In the genomic region with DNA sequence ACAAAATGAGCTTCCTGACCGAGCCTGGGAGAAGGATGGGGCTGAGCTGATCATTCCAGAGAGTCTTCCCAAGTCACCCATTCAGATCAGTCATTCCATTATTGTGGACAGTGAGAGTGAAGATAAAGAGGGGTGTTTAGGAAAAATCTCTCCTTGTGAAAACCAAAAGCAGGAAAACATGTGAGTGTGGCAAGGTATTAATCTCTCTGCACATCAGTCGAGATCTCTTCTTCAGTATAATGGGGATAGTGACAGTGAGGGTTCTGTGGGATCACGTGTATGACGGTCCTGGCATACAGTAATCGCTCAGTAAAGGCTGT, we compare ENCODE assay signal across 9 cellular contexts. TPM values are rescaled to one million over a fixed set of nuclear protein-coding genes. Genes with fewer than 3 reads are reported as not detected.
DNase-seq lines count a peak whose midpoint lies in the region; ATAC-seq and TF ChIP-seq lines count a peak whose summit lies in the region.
"Had no signal": no experiment of that assay in that cellular context is flagged by ENCODE, and none has a peak within 500 bp of the region (broad histone marks: within the 10 kb centered on the region; RNA-seq: fewer than 3 reads in every experiment).

No MANE protein-coding gene starts in this region.

- CTCF ChIA-PET in RWPE1 (lab: Yijun Ruan, JAX): no interaction called here

- 1 to 9% (median 4%) methylated on average over 5 of the region's 5 CpGs for WGBS in psoas muscle, 3 donors

- H3K9ac ChIP-seq in BLaER1 treated with 17β-estradiol and CSF1 and Interleukin-3, amounts not matched to agents 10 nM and 100 nM: peak overlapping the region in 10 of 11 experiments; percentile 73 to 87 (median 83); a peak in 19 of 22 replicates

- DNase-seq in RWPE1 (ENCODE audit: low spot score): no peak
- DNase-seq in fibroblast of pulmonary artery (ENCODE audit: low read depth): no peak
- no peak for DNase-seq in psoas muscle
- no peak for DNase-seq in AML-193 (lab: John Stamatoyannopoulos, UW)
- no peak for DNase-seq in NCI-H2171 (lab: John Stamatoyannopoulos, UW)
- DNase-seq in cerebellum (ENCODE audit: low spot score): no peak
- DNase-seq: stimulated activated CD4-positive, alpha-beta T cell treated with anti-CD3 and anti-CD28 coated beads, Interleukin-2, amount 100 ng/mL, for 48 hours had no signal

- TF ChIP-seq CTCF in RWPE1 (conservative IDR thresholded peaks at IDR 0.05; ENCODE audit: low read depth) (no peak), fibroblast of pulmonary artery (IDR thresholded peaks at IDR 0.05; ENCODE audit: low read length, missing control alignments) (no peak), psoas muscle (IDR thresholded peaks at IDR 0.05) (no peak)

- peak overlapping the region in 9 of 10 experiments; percentile 6 to 66 (median 52); a peak in 14 of 20 replicates for H3K4me3 ChIP-seq in BLaER1 treated with 17β-estradiol and CSF1 and Interleukin-3, amounts not matched to agents 10 nM and 100 nM
- peak overlapping the region; percentile 7 for H3K4me3 ChIP-seq in fibroblast of pulmonary artery (replicated peaks; ENCODE audit: low read depth, low read length)
- peak overlapping the region; percentile 26 for H3K4me3 ChIP-seq in psoas muscle

- H4K20me1 ChIP-seq in BLaER1 treated with 17β-estradiol and CSF1 and Interleukin-3, amounts not matched to agents 10 nM and 100 nM: no peaks in the 10 kb centered on the region

- peak overlapping the region; percentile 65 to 99 (median 93); a peak in 21 of 22 replicates for H3K27ac ChIP-seq in BLaER1 treated with 17β-estradiol and CSF1 and Interleukin-3, amounts not matched to agents 10 nM and 100 nM
- peak overlapping the region; percentile 95 for H3K27ac ChIP-seq in RWPE1
- H3K27ac ChIP-seq in psoas muscle: peak overlapping the region; percentile 80

- peaks cover 0 to 8% (median 0%) of the 10 kb centered on the region in 11 experiments; a peak in 3 of 22 replicates for H3K36me3 ChIP-seq in BLaER1 treated with 17β-estradiol and CSF1 and Interleukin-3, amounts not matched to agents 10 nM and 100 nM
- H3K36me3 ChIP-seq in psoas muscle (ENCODE audit: insufficient read depth in 1 of 2, low read depth in 1 of 2): no peaks in the 10 kb centered on the region

- no peaks in the 10 kb centered on the region for H3K27me3 ChIP-seq in BLaER1 treated with 17β-estradiol and CSF1 and Interleukin-3, amounts not matched to agents 10 nM and 100 nM
- no peaks in the 10 kb centered on the region for H3K27me3 ChIP-seq in psoas muscle (ENCODE audit: insufficient read depth in 3 of 3, low read length in 2 of 3)

- peaks cover 84 to 100% (median 95%) of the 10 kb centered on the region in 10 experiments for H3K4me1 ChIP-seq in BLaER1 treated with 17β-estradiol and CSF1 and Interleukin-3, amounts not matched to agents 10 nM and 100 nM
- H3K4me1 ChIP-seq in psoas muscle: peaks cover 63% of the 10 kb centered on the region

- POLR2A ChIA-PET in RWPE1 (lab: Yijun Ruan, JAX; ENCODE audit: low non-redundant PET): no interaction called here

- peak overlapping the region; percentile 87 to 99 (median 95) for H3K4me2 ChIP-seq in BLaER1 treated with 17β-estradiol and CSF1 and Interleukin-3, amounts not matched to agents 10 nM and 100 nM

- ATAC-seq in psoas muscle (no peak), GM18519 (IDR thresholded peaks at IDR 0.05; ENCODE audit: low FRiP score, unreplicated experiment) (no peak)

- intact Hi-C loops in psoas muscle (cut with DNase I): loop anchor here in 1 of 2 donors (5.0 kb wide), 1 partner anchor 42 kb away; no protein-coding TSS in a partner anchor

- no peaks in the 10 kb centered on the region for H3K9me3 ChIP-seq in BLaER1 treated with 17β-estradiol and CSF1 and Interleukin-3, amounts not matched to agents 10 nM and 100 nM (replicated peaks in 1 of 11)
- H3K9me3 ChIP-seq in psoas muscle: no peaks in the 10 kb centered on the region

RNA-seq across cellular contexts. Expression of a gene that starts 35.4 kb away (rescaled TPM):
- 10 to 100 TPM; 36.4 to 47.9 (median 45.7) TPM for total RNA-seq in psoas muscle
- polyA plus RNA-seq in psoas muscle: 10 to 100 TPM in 2 of 3 donors, 1 to 10 TPM in 1; 5.8 to 26.8 (median 11.7) TPM
- 185 TPM for total RNA-seq in cerebellum

RNA-seq across cellular contexts. Expression of a gene that starts 37.5 kb away (rescaled TPM):
- under 1 TPM in 3 of 4 donors, not detected in 1; 0.13 to 0.56 (median 0.22) TPM for total RNA-seq in psoas muscle
- under 1 TPM; 0.05 to 0.77 (median 0.14) TPM for polyA plus RNA-seq in psoas muscle
- total RNA-seq in cerebellum: 0.73 TPM
